ENCODE assay signal across 24 cellular contexts in genomic region chr10:47425813-47426419, GRCh38. TPM values are rescaled to one million over a fixed set of nuclear protein-coding genes. Genes with fewer than 3 reads are reported as not detected.
A peak's percentile ranks its signal among the peaks of the same experiment; 100 is the strongest.
DNase-seq lines count a peak whose midpoint lies in the region; ATAC-seq and TF ChIP-seq lines count a peak whose summit lies in the region.
"Had no signal": no experiment of that assay in that cellular context is flagged by ENCODE, and none has a peak within 500 bp of the region (broad histone marks: within the 10 kb centered on the region; RNA-seq: fewer than 3 reads in every experiment).

No MANE protein-coding gene starts in this region.

- intact Hi-C loops in spleen (cut with DNase I; ENCODE audit: low total_unique reads): no loop called here

- no peaks in the 10 kb centered on the region for H3K27me3 ChIP-seq in Peyer's patch
- no peaks in the 10 kb centered on the region for H3K27me3 ChIP-seq in spleen (replicated peaks in 1 of 7)
- H3K27me3 ChIP-seq: BLaER1 had no signal

- H3K4me3 ChIP-seq in Peyer's patch (no peak overlapping the region), spleen (no peak overlapping the region)
- H3K4me3 ChIP-seq: BLaER1, GM23248, HAP-1 had no signal

- DNase-seq in activated effector memory CD4-positive, alpha-beta T cell treated with anti-CD3 and anti-CD28 coated beads, Interleukin-2, amount 50 U/mL, for 16 hours: peak; percentile 50
- DNase-seq in activated effector memory CD4-positive, alpha-beta T cell treated with Interleukin-2 at 50 U/mL for 16 hours: no peak
- peak; percentile 6 to 27 (median 21) for DNase-seq in Peyer's patch
- peak; percentile 37 for DNase-seq in myocyte (ENCODE audit: low read depth)
- peak; percentile 50 for DNase-seq in spleen
- no peak for DNase-seq in DMS53 (lab: John Stamatoyannopoulos, UW)
- DNase-seq in NCI-H1436 (lab: John Stamatoyannopoulos, UW): no peak
- DNase-seq: CD4-positive, CD25-positive, alpha-beta regulatory T cell; DMS153; GM23248; NCI-H1048; NCI-H1417; NCI-H1694 treated with DMSO at 0.1 percent for 48 hours; NCI-H2081; NCI-H2171; NCI-H226; NCI-H510A; NCI-H69; SHP77 treated with DMSO at 0.1 percent for 48 hours had no signal

- no peak for TF ChIP-seq CTCF in Peyer's patch (IDR thresholded peaks at IDR 0.05)
- no peak for TF ChIP-seq CTCF in spleen (IDR thresholded peaks at IDR 0.05 in 8 of 11, conservative IDR thresholded peaks at IDR 0.05 in 3 of 11)

- WGBS in spleen, 5 donors: 82 to 100% (median 90%) methylated on average over 4 of the region's 4 CpGs

- H3K36me3 ChIP-seq in Peyer's patch: no peaks in the 10 kb centered on the region
- H3K36me3 ChIP-seq in spleen: no peaks in the 10 kb centered on the region
- H3K36me3 ChIP-seq: BLaER1, HAP-1 had no signal

- no peaks in the 10 kb centered on the region for H3K9me3 ChIP-seq in Peyer's patch
- peaks cover 0 to 4% (median 0%) of the 10 kb centered on the region in 8 donors for H3K9me3 ChIP-seq in spleen
- H3K9me3 ChIP-seq: BLaER1, HAP-1 had no signal

- no peak for ATAC-seq in HG03342 (IDR thresholded peaks at IDR 0.05; ENCODE audit: unreplicated experiment)

- TF ChIP-seq POLR2A in Peyer's patch (IDR thresholded peaks at IDR 0.05) (no peak), spleen (IDR thresholded peaks at IDR 0.05) (no peak)

- no peaks in the 10 kb centered on the region for H3K4me1 ChIP-seq in Peyer's patch
- H3K4me1 ChIP-seq in spleen: no peaks in the 10 kb centered on the region
- H3K4me1 ChIP-seq: BLaER1, HAP-1 had no signal

- H3K27ac ChIP-seq in Peyer's patch (no peak overlapping the region), spleen (no peak overlapping the region)
- H3K27ac ChIP-seq: BLaER1, GM23248, HL-60 had no signal

RNA-seq across cellular contexts. Expression of gene ZNF488, which starts 41.8 kb away (rescaled TPM):
- total RNA-seq in Peyer's patch (10 to 100 TPM in 3 of 4 donors, 1 to 10 TPM in 1; 4.1 to 23.5 (median 16.1) TPM), myocyte (0.19 and 0.31 TPM in 2 replicates), spleen (under 1 TPM in 3 of 7 donors, not detected in 4; 0.09 to 0.26 (median 0.13) TPM)
- polyA plus RNA-seq in myocyte (2012): 0.03 TPM
- under 1 TPM in 1 of 3 donors, not detected in 2; 0.02 TPM for polyA plus RNA-seq in spleen
- total RNA-seq: CD4-positive, CD25-positive, alpha-beta regulatory T cell; G401; GM23248 had no signal
- polyA plus RNA-seq: CD4-positive, CD25-positive, alpha-beta regulatory T cell had no signal

RNA-seq across cellular contexts. Expression of gene ANXA8, which starts 58.0 kb away (rescaled TPM):
- total RNA-seq in Peyer's patch (not detected), myocyte (not detected in 2 replicates), spleen (under 1 TPM in 1 of 7 donors, not detected in 6; 0.22 TPM)
- polyA plus RNA-seq in myocyte (2012): 0.10 TPM
- under 1 TPM; 0.04 to 0.32 (median 0.18) TPM for polyA plus RNA-seq in spleen
- total RNA-seq: CD4-positive, CD25-positive, alpha-beta regulatory T cell; G401 had no signal
- polyA plus RNA-seq: CD4-positive, CD25-positive, alpha-beta regulatory T cell had no signal

Comparison
In these comparisons a context has a peak if more than half of its experiments do, and no peak if none do; other contexts are left out.
1. DNase-seq: peak in activated effector memory CD4-positive, alpha-beta T cell treated with anti-CD3 and anti-CD28 coated beads, Interleukin-2, amount 50 U/mL, for 16 hours (single experiment), Peyer's patch (3 of 3), myocyte (single experiment) and spleen (single experiment); none in activated effector memory CD4-positive, alpha-beta T cell treated with Interleukin-2 at 50 U/mL for 16 hours (single experiment), DMS53 (single experiment) and NCI-H1436 (single experiment).